Comparison of ENCODE assay signal across 15 cellular contexts in the genomic region with DNA sequence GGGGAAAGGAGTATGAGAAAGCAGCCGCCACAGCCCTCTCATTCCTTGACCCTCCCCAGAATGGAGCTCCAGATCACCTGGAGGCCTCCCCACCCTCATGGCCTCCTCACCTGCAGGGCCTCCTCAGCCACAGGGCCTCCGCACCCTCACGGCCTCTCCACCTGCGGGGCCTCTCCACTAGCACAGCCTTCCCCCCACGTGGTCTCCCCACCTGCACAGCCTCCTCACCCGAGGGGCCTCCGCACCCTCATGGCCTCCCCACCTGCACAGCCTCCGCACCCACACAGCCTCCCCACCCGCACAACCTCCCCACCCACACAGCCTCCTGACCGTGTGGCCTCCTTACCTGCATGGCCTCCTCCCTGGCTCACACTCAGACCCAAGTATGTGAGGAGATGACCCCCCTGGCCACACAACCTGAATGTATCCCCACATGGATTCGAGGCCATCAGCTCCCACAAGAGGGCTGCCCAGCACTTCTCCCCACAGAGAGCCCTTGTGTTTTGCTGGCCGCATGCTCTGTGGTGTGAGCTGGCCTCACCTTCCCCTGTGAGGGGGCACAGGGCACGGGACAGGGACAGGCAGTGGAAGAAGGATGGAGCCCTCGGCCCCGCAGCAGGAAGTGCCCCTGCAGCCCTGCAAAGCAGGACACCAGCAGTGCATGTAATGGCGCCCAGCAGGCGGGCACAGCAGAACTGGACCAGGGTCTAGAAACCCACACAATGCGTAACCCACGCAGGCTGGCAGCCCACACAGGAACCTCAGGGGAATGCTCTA.
"Had no signal": no experiment of that assay in that cellular context is flagged by ENCODE, and none has a peak within 500 bp of the region (broad histone marks: within the 10 kb centered on the region; RNA-seq: fewer than 3 reads in every experiment).

No MANE protein-coding gene starts in this region.

- FAIRE-seq: endometrium, frontal cortex had no signal

- H3K27ac ChIP-seq: coronary artery, left lung, neutrophil, thyroid gland, WERI-Rb-1 had no signal

- H3K4me3 ChIP-seq: coronary artery, left lung, thyroid gland had no signal

- DNase-seq: activated CD4-positive, alpha-beta memory T cell treated with anti-CD3 and anti-CD28 coated beads for 36 hours; activated naive CD4-positive, alpha-beta T cell; activated T-cell treated with anti-CD3 and anti-CD28 coated beads for 4 hours; erythroblast; left lung; midbrain; stimulated activated CD4-positive, alpha-beta T cell treated with anti-CD3 and anti-CD28 coated beads, Interleukin-2, amount 100 ng/mL, for 24 hours; SW 1271; T-helper 2 cell; thyroid gland; WERI-Rb-1 had no signal

- H3K36me3 ChIP-seq: left lung, neutrophil, thyroid gland, WERI-Rb-1 had no signal

- H3K9me3 ChIP-seq: left lung, neutrophil, thyroid gland had no signal

- H3K27me3 ChIP-seq: thyroid gland had no signal
